ENCODE assay signal across 20 cellular contexts in the genomic region with DNA sequence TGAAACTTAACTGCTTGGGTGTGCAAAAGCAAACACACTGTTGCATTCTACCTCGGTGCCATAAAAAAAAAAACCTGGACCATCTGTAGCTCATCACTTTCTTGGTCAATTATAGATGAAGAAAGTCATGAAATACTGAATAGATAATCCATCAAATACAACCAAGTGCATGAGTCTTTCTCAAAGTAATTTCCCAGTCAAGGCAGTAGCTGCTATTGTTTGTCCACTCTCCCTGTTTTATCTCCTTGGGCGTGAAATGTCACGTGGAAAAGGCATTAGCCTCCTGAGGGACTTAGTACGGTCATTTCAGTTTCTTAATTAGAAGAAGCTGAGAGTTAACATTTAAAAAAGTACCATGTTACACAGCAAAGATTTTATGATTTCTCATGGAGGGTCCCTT.
"Had no signal": no experiment of that assay in that cellular context is flagged by ENCODE, and none has a peak within 500 bp of the region (broad histone marks: within the 10 kb centered on the region; RNA-seq: fewer than 3 reads in every experiment).

No MANE protein-coding gene starts in this region.

- H3K9me3 Mint-ChIP-seq: stimulated activated naive B cell treated with anti-CD40 and anti-IgM and Interleukin-4, amounts not matched to agents 10 μg/mL and 1 μg/mL and 100 μg/mL, for 72 hours had no signal

- ATAC-seq: mucosa of descending colon; naive thymus-derived CD8-positive, alpha-beta T cell; stimulated activated naive B cell treated with anti-CD40 and anti-IgM and Interleukin-4, amounts not matched to agents 10 μg/mL and 1 μg/mL and 100 μg/mL, for 72 hours; stimulated activated naive CD8-positive, alpha-beta T cell treated with anti-CD3 and anti-CD28 coated beads, Interleukin-15, amount 100 ng/mL, for 72 hours; upper lobe of right lung had no signal

- DNase-seq: colonic mucosa; dermis blood vessel endothelial cell; esophagus squamous epithelium; foreskin fibroblast; head of caudate nucleus; hippocampal formation; kidney glomerular epithelial cell; mucosa of descending colon; naive thymus-derived CD8-positive, alpha-beta T cell; posterior cingulate gyrus; sigmoid colon; stimulated activated CD4-positive, alpha-beta T cell treated with anti-CD3 and anti-CD28 coated beads, Interleukin-2, amount 100 ng/mL, for 24 hours; stimulated activated CD4-positive, alpha-beta T cell treated with anti-CD3 and anti-CD28 coated beads, Interleukin-4, amount 100 ng/mL, for 4 hours; stimulated activated naive B cell treated with anti-CD40 and anti-IgM and Interleukin-4, amounts not matched to agents 10 μg/mL and 1 μg/mL and 100 μg/mL, for 72 hours; stimulated activated naive CD8-positive, alpha-beta T cell treated with anti-CD3 and anti-CD28 coated beads, Interleukin-15, amount 100 ng/mL, for 72 hours; testis; upper lobe of right lung had no signal

- H3K27ac ChIP-seq: colonic mucosa, esophagus squamous epithelium, sigmoid colon, skin epidermis, testis, tibial nerve, upper lobe of right lung, vagina had no signal

- H3K4me1 ChIP-seq: colonic mucosa, esophagus squamous epithelium, sigmoid colon, testis, tibial nerve, upper lobe of right lung, vagina had no signal

- H3K36me3 Mint-ChIP-seq: stimulated activated naive B cell treated with anti-CD40 and anti-IgM and Interleukin-4, amounts not matched to agents 10 μg/mL and 1 μg/mL and 100 μg/mL, for 72 hours had no signal

- H3K4me3 Mint-ChIP-seq: naive thymus-derived CD8-positive, alpha-beta T cell; stimulated activated naive B cell treated with anti-CD40 and anti-IgM and Interleukin-4, amounts not matched to agents 10 μg/mL and 1 μg/mL and 100 μg/mL, for 72 hours; stimulated activated naive CD8-positive, alpha-beta T cell treated with anti-CD3 and anti-CD28 coated beads, Interleukin-15, amount 100 ng/mL, for 72 hours had no signal

- H3K4me1 Mint-ChIP-seq: naive thymus-derived CD8-positive, alpha-beta T cell; stimulated activated naive B cell treated with anti-CD40 and anti-IgM and Interleukin-4, amounts not matched to agents 10 μg/mL and 1 μg/mL and 100 μg/mL, for 72 hours; stimulated activated naive CD8-positive, alpha-beta T cell treated with anti-CD3 and anti-CD28 coated beads, Interleukin-15, amount 100 ng/mL, for 72 hours had no signal

- H3K36me3 ChIP-seq: colonic mucosa, esophagus squamous epithelium, sigmoid colon, tibial nerve, upper lobe of right lung, vagina had no signal

- H3K4me3 ChIP-seq: colonic mucosa, esophagus squamous epithelium, mucosa of descending colon, sigmoid colon, skin epidermis, testis, tibial nerve, upper lobe of right lung, vagina had no signal

- H3K27me3 ChIP-seq: colonic mucosa, esophagus squamous epithelium, sigmoid colon, testis, tibial nerve, upper lobe of right lung, vagina had no signal

- H3K27ac Mint-ChIP-seq: naive thymus-derived CD8-positive, alpha-beta T cell; stimulated activated naive B cell treated with anti-CD40 and anti-IgM and Interleukin-4, amounts not matched to agents 10 μg/mL and 1 μg/mL and 100 μg/mL, for 72 hours; stimulated activated naive CD8-positive, alpha-beta T cell treated with anti-CD3 and anti-CD28 coated beads, Interleukin-15, amount 100 ng/mL, for 72 hours had no signal

- H3K27me3 Mint-ChIP-seq: naive thymus-derived CD8-positive, alpha-beta T cell; stimulated activated naive B cell treated with anti-CD40 and anti-IgM and Interleukin-4, amounts not matched to agents 10 μg/mL and 1 μg/mL and 100 μg/mL, for 72 hours; stimulated activated naive CD8-positive, alpha-beta T cell treated with anti-CD3 and anti-CD28 coated beads, Interleukin-15, amount 100 ng/mL, for 72 hours had no signal

- H3K9me3 ChIP-seq: colonic mucosa, esophagus squamous epithelium, sigmoid colon, testis, tibial nerve, upper lobe of right lung, vagina had no signal
